1 cellular context compared by ENCODE assay signal in genomic region chr3:68123231-68123630, GRCh38.
A peak's percentile ranks its signal among the peaks of the same experiment; 100 is the strongest.
TF ChIP-seq lines count a peak whose summit lies in the region.

No MANE protein-coding gene starts in this region.

TF ChIP-seq in HepG2, 621 proteins besides CTCF, POLR2A, EP300 and RAD21:
- TF ChIP-seq, protein P1, sequence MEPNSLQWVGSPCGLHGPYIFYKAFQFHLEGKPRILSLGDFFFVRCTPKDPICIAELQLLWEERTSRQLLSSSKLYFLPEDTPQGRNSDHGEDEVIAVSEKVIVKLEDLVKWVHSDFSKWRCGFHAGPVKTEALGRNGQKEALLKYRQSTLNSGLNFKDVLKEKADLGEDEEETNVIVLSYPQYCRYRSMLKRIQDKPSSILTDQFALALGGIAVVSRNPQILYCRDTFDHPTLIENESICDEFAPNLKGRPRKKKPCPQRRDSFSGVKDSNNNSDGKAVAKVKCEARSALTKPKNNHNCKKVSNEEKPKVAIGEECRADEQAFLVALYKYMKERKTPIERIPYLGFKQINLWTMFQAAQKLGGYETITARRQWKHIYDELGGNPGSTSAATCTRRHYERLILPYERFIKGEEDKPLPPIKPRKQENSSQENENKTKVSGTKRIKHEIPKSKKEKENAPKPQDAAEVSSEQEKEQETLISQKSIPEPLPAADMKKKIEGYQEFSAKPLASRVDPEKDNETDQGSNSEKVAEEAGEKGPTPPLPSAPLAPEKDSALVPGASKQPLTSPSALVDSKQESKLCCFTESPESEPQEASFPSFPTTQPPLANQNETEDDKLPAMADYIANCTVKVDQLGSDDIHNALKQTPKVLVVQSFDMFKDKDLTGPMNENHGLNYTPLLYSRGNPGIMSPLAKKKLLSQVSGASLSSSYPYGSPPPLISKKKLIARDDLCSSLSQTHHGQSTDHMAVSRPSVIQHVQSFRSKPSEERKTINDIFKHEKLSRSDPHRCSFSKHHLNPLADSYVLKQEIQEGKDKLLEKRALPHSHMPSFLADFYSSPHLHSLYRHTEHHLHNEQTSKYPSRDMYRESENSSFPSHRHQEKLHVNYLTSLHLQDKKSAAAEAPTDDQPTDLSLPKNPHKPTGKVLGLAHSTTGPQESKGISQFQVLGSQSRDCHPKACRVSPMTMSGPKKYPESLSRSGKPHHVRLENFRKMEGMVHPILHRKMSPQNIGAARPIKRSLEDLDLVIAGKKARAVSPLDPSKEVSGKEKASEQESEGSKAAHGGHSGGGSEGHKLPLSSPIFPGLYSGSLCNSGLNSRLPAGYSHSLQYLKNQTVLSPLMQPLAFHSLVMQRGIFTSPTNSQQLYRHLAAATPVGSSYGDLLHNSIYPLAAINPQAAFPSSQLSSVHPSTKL (CRISPR knock-in tag; IDR thresholded peaks at IDR 0.05) = no peak
- TF ChIP-seq FOXM1 (CRISPR knock-in tag; IDR thresholded peaks at IDR 0.05) = no peak
- peak; percentile 56; the same call in 1 of the 2 replicates for TF ChIP-seq CEBPG (CRISPR knock-in tag; IDR thresholded peaks at IDR 0.05)
- TF ChIP-seq CEBPB (IDR thresholded peaks at IDR 0.05; ENCODE audit: borderline replicate concordance, low read depth, low read length) = peak; percentile 84
- TF ChIP-seq, protein P2, sequence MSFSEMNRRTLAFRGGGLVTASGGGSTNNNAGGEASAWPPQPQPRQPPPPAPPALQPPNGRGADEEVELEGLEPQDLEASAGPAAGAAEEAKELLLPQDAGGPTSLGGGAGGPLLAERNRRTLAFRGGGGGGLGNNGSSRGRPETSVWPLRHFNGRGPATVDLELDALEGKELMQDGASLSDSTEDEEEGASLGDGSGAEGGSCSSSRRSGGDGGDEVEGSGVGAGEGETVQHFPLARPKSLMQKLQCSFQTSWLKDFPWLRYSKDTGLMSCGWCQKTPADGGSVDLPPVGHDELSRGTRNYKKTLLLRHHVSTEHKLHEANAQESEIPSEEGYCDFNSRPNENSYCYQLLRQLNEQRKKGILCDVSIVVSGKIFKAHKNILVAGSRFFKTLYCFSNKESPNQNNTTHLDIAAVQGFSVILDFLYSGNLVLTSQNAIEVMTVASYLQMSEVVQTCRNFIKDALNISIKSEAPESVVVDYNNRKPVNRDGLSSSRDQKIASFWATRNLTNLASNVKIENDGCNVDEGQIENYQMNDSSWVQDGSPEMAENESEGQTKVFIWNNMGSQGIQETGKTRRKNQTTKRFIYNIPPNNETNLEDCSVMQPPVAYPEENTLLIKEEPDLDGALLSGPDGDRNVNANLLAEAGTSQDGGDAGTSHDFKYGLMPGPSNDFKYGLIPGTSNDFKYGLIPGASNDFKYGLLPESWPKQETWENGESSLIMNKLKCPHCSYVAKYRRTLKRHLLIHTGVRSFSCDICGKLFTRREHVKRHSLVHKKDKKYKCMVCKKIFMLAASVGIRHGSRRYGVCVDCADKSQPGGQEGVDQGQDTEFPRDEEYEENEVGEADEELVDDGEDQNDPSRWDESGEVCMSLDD (CRISPR knock-in tag; IDR thresholded peaks at IDR 0.05; ENCODE audit: borderline replicate concordance) = no peak
- TF ChIP-seq, protein P3, sequence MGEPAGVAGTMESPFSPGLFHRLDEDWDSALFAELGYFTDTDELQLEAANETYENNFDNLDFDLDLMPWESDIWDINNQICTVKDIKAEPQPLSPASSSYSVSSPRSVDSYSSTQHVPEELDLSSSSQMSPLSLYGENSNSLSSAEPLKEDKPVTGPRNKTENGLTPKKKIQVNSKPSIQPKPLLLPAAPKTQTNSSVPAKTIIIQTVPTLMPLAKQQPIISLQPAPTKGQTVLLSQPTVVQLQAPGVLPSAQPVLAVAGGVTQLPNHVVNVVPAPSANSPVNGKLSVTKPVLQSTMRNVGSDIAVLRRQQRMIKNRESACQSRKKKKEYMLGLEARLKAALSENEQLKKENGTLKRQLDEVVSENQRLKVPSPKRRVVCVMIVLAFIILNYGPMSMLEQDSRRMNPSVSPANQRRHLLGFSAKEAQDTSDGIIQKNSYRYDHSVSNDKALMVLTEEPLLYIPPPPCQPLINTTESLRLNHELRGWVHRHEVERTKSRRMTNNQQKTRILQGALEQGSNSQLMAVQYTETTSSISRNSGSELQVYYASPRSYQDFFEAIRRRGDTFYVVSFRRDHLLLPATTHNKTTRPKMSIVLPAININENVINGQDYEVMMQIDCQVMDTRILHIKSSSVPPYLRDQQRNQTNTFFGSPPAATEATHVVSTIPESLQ (CRISPR knock-in tag; conservative IDR thresholded peaks at IDR 0.05) = no peak
TF ChIP-seq in HepG2: peak in this region for 2.
